ENCODE assay signal across 1 cellular context in genomic region chr3:48088749-48089466, GRCh38.
TF ChIP-seq lines count a peak whose summit lies in the region.

No MANE protein-coding gene starts in this region.

TF ChIP-seq in HEK293, 187 proteins besides CTCF, POLR2A, EP300 and RAD21 (continued from another document and continues in another):
- peak; percentile 82 for TF ChIP-seq HIC1 (tag by site-specific recombination; IDR thresholded peaks at IDR 0.05)
- peak; percentile 27; the same call in 1 of the 2 replicates for TF ChIP-seq ZBTB11 (tag by site-specific recombination; conservative IDR thresholded peaks at IDR 0.05; ENCODE audit: low read depth)
- no peak for TF ChIP-seq ZSCAN16 (tag by site-specific recombination; IDR thresholded peaks at IDR 0.05)
- peak; percentile 85 for TF ChIP-seq SP3 (tag by site-specific recombination; IDR thresholded peaks at IDR 0.05)
- peak; percentile 95 for TF ChIP-seq ZNF341 (tag by site-specific recombination; IDR thresholded peaks at IDR 0.05; ENCODE audit: low read depth)
- TF ChIP-seq HOXA7 (CRISPR knock-in tag; IDR thresholded peaks at IDR 0.05; ENCODE audit: borderline replicate concordance), result no peak
- no peak for TF ChIP-seq ZNF529 (tag by site-specific recombination; IDR thresholded peaks at IDR 0.05; ENCODE audit: insufficient replicate concordance)
- TF ChIP-seq ZNF423 (tag by site-specific recombination; IDR thresholded peaks at IDR 0.05), result peak; percentile 33; the same call in 1 of the 2 replicates
- peak; percentile 97 for TF ChIP-seq IKZF3 (tag by site-specific recombination; IDR thresholded peaks at IDR 0.05)
- no peak for TF ChIP-seq PBX3 (CRISPR knock-in tag; IDR thresholded peaks at IDR 0.05)
- no peak for TF ChIP-seq ZNF623 (tag by site-specific recombination; IDR thresholded peaks at IDR 0.05)
- no peak for TF ChIP-seq ZNF426 (tag by site-specific recombination; IDR thresholded peaks at IDR 0.05)
- TF ChIP-seq ZNF184 (tag by site-specific recombination; IDR thresholded peaks at IDR 0.05), result no peak
- no peak for TF ChIP-seq ZNF248 (tag by site-specific recombination; IDR thresholded peaks at IDR 0.05)
- TF ChIP-seq ZBTB7A (tag by site-specific recombination; IDR thresholded peaks at IDR 0.05; ENCODE audit: low read depth), result 0 out of 2 replicates have a peak, but pooled peaks have one; percentile 33
- TF ChIP-seq ZNF16 (tag by site-specific recombination; IDR thresholded peaks at IDR 0.05; ENCODE audit: low read depth), result no peak
- no peak for TF ChIP-seq ZNF202 (tag by site-specific recombination; IDR thresholded peaks at IDR 0.05; ENCODE audit: borderline replicate concordance)
- TF ChIP-seq ZBTB44 (tag by site-specific recombination; IDR thresholded peaks at IDR 0.05), result no peak
- no peak for TF ChIP-seq ZNF48 (tag by site-specific recombination; IDR thresholded peaks at IDR 0.05)
- no peak for TF ChIP-seq ZNF391 (tag by site-specific recombination; IDR thresholded peaks at IDR 0.05; ENCODE audit: borderline replicate concordance, low read depth)
- no peak for TF ChIP-seq MZF1 (tag by site-specific recombination; IDR thresholded peaks at IDR 0.05; ENCODE audit: borderline replicate concordance)
- TF ChIP-seq ZNF394 (tag by site-specific recombination; IDR thresholded peaks at IDR 0.05; ENCODE audit: borderline replicate concordance), result no peak; the same call in 1 of the 2 replicates
- TF ChIP-seq ZNF585B (tag by site-specific recombination; IDR thresholded peaks at IDR 0.05), result no peak
- TF ChIP-seq ZBTB17 (tag by site-specific recombination; IDR thresholded peaks at IDR 0.05), result peak; percentile 99
- TF ChIP-seq ZNF561 (tag by site-specific recombination; IDR thresholded peaks at IDR 0.05; ENCODE audit: borderline replicate concordance), result peak; percentile 54; the same call in 1 of the 2 replicates
- peak; percentile 71; the same call in 1 of the 2 replicates for TF ChIP-seq KLF10 (tag by site-specific recombination; IDR thresholded peaks at IDR 0.05)
- TF ChIP-seq ZNF555 (tag by site-specific recombination; conservative IDR thresholded peaks at IDR 0.05), result no peak
- peak; percentile 65; the same call in 1 of the 2 replicates for TF ChIP-seq SP7 (tag by site-specific recombination; IDR thresholded peaks at IDR 0.05)
- peak; percentile 36; the same call in 1 of the 2 replicates for TF ChIP-seq INSM2 (tag by site-specific recombination; IDR thresholded peaks at IDR 0.05)
- TF ChIP-seq ZNF138 (tag by site-specific recombination; IDR thresholded peaks at IDR 0.05; ENCODE audit: borderline replicate concordance), result no peak
- peak; percentile 71 for TF ChIP-seq SCRT1 (tag by site-specific recombination; IDR thresholded peaks at IDR 0.05; ENCODE audit: borderline replicate concordance)
- no peak for TF ChIP-seq ZNF777 (tag by site-specific recombination; IDR thresholded peaks at IDR 0.05; ENCODE audit: borderline replicate concordance)
- TF ChIP-seq ZNF629 (tag by site-specific recombination; IDR thresholded peaks at IDR 0.05), result peak; percentile 71
- no peak for TF ChIP-seq PRDM2 (tag by site-specific recombination; IDR thresholded peaks at IDR 0.05; ENCODE audit: borderline replicate concordance)
- peak; percentile 62; the same call in 1 of the 2 replicates for TF ChIP-seq ZBTB20 (tag by site-specific recombination; IDR thresholded peaks at IDR 0.05)
- TF ChIP-seq BCL11B (tag by site-specific recombination; IDR thresholded peaks at IDR 0.05; ENCODE audit: low read depth), result no peak
- peak; percentile 13; the same call in 1 of the 2 replicates for TF ChIP-seq PRDM4 (tag by site-specific recombination; IDR thresholded peaks at IDR 0.05)
- no peak for TF ChIP-seq SETDB1 (IDR thresholded peaks at IDR 0.05; ENCODE audit: insufficient read length, low read length)
- TF ChIP-seq FEZF1 (tag by site-specific recombination; IDR thresholded peaks at IDR 0.05), result no peak
- peak; percentile 61 for TF ChIP-seq GLIS1 (tag by site-specific recombination; IDR thresholded peaks at IDR 0.05)
- TF ChIP-seq ZNF324 (tag by site-specific recombination; IDR thresholded peaks at IDR 0.05), result peak; percentile 67; the same call in 1 of the 2 replicates
- TF ChIP-seq ZNF37A (tag by site-specific recombination; IDR thresholded peaks at IDR 0.05), result no peak
- TF ChIP-seq BCL11A (tag by site-specific recombination; IDR thresholded peaks at IDR 0.05; ENCODE audit: low read depth), result no peak
